In genomic region chr11:120903686-120904085, GRCh38 we compare ENCODE assay signal across 14 cellular contexts.
DNase-seq lines count a peak whose midpoint lies in the region; ATAC-seq and TF ChIP-seq lines count a peak whose summit lies in the region.
"Had no signal": no experiment of that assay in that cellular context is flagged by ENCODE, and none has a peak within 500 bp of the region (broad histone marks: within the 10 kb centered on the region; RNA-seq: fewer than 3 reads in every experiment).

No MANE protein-coding gene starts in this region.

- no peak for TF ChIP-seq POLR2A in spleen (IDR thresholded peaks at IDR 0.05)

- no peaks in the 10 kb centered on the region for H3K36me3 Mint-ChIP-seq in nephron progenitor cell (ENCODE audit: low read depth)
- H3K36me3 Mint-ChIP-seq: CD4-positive, CD25-positive, alpha-beta regulatory T cell had no signal

- no peak overlapping the region for H3K9ac ChIP-seq in PC-3 (ENCODE audit: low read length)
- H3K9ac ChIP-seq: BLaER1 had no signal

- H3K27me3 Mint-ChIP-seq in nephron progenitor cell (ENCODE audit: low read depth, poor library complexity), result peaks cover 12% of the 10 kb centered on the region

- H3K27ac ChIP-seq in PC-3 (ENCODE audit: low read length) (no peak overlapping the region), spleen (no peak overlapping the region)
- H3K27ac ChIP-seq: BLaER1 had no signal

- no peak overlapping the region for H3K4me3 Mint-ChIP-seq in nephron progenitor cell
- H3K4me3 Mint-ChIP-seq: CD4-positive, CD25-positive, alpha-beta regulatory T cell; H9; HFFc6 had no signal

- CTCF ChIA-PET in PC-3 (lab: Charles Lee), result no interaction called here

- no peaks in the 10 kb centered on the region for H3K79me2 ChIP-seq in PC-3 (ENCODE audit: low read length)

- H3K4me1 ChIP-seq in PC-3 (ENCODE audit: insufficient read depth, low read length) (peaks cover 8% of the 10 kb centered on the region; the same call in 1 of the 2 replicates), spleen (peaks cover 0 to 10% (median 3%) of the 10 kb centered on the region in 6 donors)

- DNase-seq in NCI-H748 (lab: John Stamatoyannopoulos, UW; ENCODE audit: unreplicated experiment) (peak; percentile 2), NCI-H748 treated with DMSO at 0.1 percent for 48 hours (lab: John Stamatoyannopoulos, UW) (no peak), PC-3 (no peak), spleen (peak; percentile 62), nephron progenitor cell (no peak), NCI-H1105 (lab: John Stamatoyannopoulos, UW) (no peak)
- DNase-seq: 8988T; CD4-positive, CD25-positive, alpha-beta regulatory T cell; DMS53; H9; HFFc6 had no signal

- H3K27ac Mint-ChIP-seq in nephron progenitor cell, result no peak overlapping the region
- H3K27ac Mint-ChIP-seq: CD4-positive, CD25-positive, alpha-beta regulatory T cell; H9; HFFc6 had no signal

- no peaks in the 10 kb centered on the region for H3F3A ChIP-seq in PC-3 (ENCODE audit: low read length, unreplicated experiment)

- peak overlapping the region; percentile 38 for H3K4me2 ChIP-seq in PC-3 (ENCODE audit: low read length)
- H3K4me2 ChIP-seq: BLaER1 had no signal

- H3K4me3 ChIP-seq in PC-3 (ENCODE audit: low read length), result no peak overlapping the region
- no peak overlapping the region for H3K4me3 ChIP-seq in spleen
- H3K4me3 ChIP-seq: BLaER1 had no signal

- ATAC-seq in PC-3 (no peak), esophagus mucosa (peak; percentile 50), GM21360 (IDR thresholded peaks at IDR 0.05; ENCODE audit: unreplicated experiment) (no peak)

- intact Hi-C loops in PC-3 (cut with micrococcal nuclease), result no loop called here
- intact Hi-C loops in spleen (cut with DNase I; ENCODE audit: low total_unique reads), result no loop called here

- no peaks in the 10 kb centered on the region for H3K9me2 ChIP-seq in PC-3 (replicated peaks; ENCODE audit: low read length)

- 42 to 57% (median 49%) methylated on average over 9 of the region's 9 CpGs for WGBS in spleen, 5 donors

- H2AFZ ChIP-seq in PC-3 (ENCODE audit: low read length), result no peak overlapping the region

- POLR2A ChIA-PET in PC-3 (lab: Charles Lee; ENCODE audit: unreplicated experiment), result no interaction called here

- H3K9me3 ChIP-seq in PC-3 (ENCODE audit: low read length) (no peaks in the 10 kb centered on the region), spleen (no peaks in the 10 kb centered on the region)
- H3K9me3 ChIP-seq: BLaER1 had no signal

- no peaks in the 10 kb centered on the region for H3K9me3 Mint-ChIP-seq in nephron progenitor cell
- H3K9me3 Mint-ChIP-seq: H9, HFFc6 had no signal

- TF ChIP-seq CTCF in PC-3 (conservative IDR thresholded peaks at IDR 0.05; ENCODE audit: low read depth, low read length), result no peak
- no peak for TF ChIP-seq CTCF in spleen (IDR thresholded peaks at IDR 0.05 in 8 of 11, conservative IDR thresholded peaks at IDR 0.05 in 3 of 11)
- TF ChIP-seq CTCF in nephron progenitor cell (IDR thresholded peaks at IDR 0.05), result no peak

- peaks cover 18% of the 10 kb centered on the region for H3K4me1 Mint-ChIP-seq in nephron progenitor cell
- H3K4me1 Mint-ChIP-seq: CD4-positive, CD25-positive, alpha-beta regulatory T cell had no signal

- BruUV-seq in PC-3 (replicated peaks; lab: Mats Ljungman, UMichigan), result no TSS peak

- H3K27me3 ChIP-seq in PC-3 (ENCODE audit: low read length), result peaks cover 86% of the 10 kb centered on the region
- H3K27me3 ChIP-seq in spleen (replicated peaks in 1 of 7), result peaks cover 0 to 26% (median 0%) of the 10 kb centered on the region in 7 donors
- H3K27me3 ChIP-seq: BLaER1 had no signal

- H4K20me1 ChIP-seq in PC-3 (ENCODE audit: low read length), result no peaks in the 10 kb centered on the region; the same call in 1 of the 2 replicates
- H4K20me1 ChIP-seq: BLaER1 had no signal

- H3K36me3 ChIP-seq in PC-3 (ENCODE audit: low read depth, low read length) (no peaks in the 10 kb centered on the region), spleen (no peaks in the 10 kb centered on the region)
- H3K36me3 ChIP-seq: BLaER1 had no signal

Comparison
In these comparisons a context has a peak if more than half of its experiments do, and no peak if none do; other contexts are left out.
1. DNase-seq: peak in NCI-H748 (single experiment) and spleen (single experiment); none in NCI-H748 treated with DMSO at 0.1 percent for 48 hours (single experiment), PC-3 (single experiment), nephron progenitor cell (single experiment) and NCI-H1105 (single experiment).